In the genomic region with DNA sequence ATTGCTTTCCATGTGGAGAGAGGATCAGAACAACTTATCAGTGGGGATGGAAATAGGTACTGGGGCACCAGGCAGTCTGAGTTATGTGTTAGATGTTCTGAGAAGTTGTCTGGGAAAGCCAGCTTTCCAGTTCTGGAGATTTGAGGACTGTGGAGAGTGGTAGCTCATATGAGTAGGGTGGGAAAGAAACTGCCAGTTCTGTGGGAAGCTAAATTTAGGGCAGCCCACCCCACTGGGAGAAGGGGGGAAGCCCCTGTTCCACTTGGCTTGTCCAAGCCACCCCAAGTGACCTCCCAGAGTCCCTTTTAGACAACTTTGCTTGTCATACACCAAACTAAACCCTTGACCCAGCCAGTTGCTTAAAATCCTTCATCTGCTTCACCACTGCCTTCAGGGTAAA, we compare ENCODE assay signal across 20 cellular contexts.
DNase-seq lines count a peak whose midpoint lies in the region; ATAC-seq, FAIRE-seq and TF ChIP-seq lines count a peak whose summit lies in the region.
"Had no signal": no experiment of that assay in that cellular context is flagged by ENCODE, and none has a peak within 500 bp of the region (broad histone marks: within the 10 kb centered on the region; RNA-seq: fewer than 3 reads in every experiment).

No MANE protein-coding gene starts in this region.

- dilution Hi-C loops in endothelial cell of umbilical vein (cut with MboI; ENCODE audit: extremely low pct_ligation_motif_present, low sequenced_read_pairs) = loop anchor here (5.0 to 25.0 kb wide), 2 partner anchors 78 to 498 kb away; no protein-coding TSS in a partner anchor

- H3K4me3 ChIP-seq in left ventricle myocardium inferior (no peak overlapping the region), endothelial cell of umbilical vein (replicated peaks in 1 of 3; ENCODE audit: insufficient read depth in 1 of 3, low read depth in 1 of 3, low read length in 3 of 3) (no peak overlapping the region), parathyroid adenoma (ENCODE audit: low read depth, low read length) (no peak overlapping the region), vagina (no peak overlapping the region)
- H3K4me3 ChIP-seq: colonic mucosa had no signal

- H3K79me2 ChIP-seq in endothelial cell of umbilical vein (ENCODE audit: control insufficient read depth, insufficient read depth, low read length) = no peaks in the 10 kb centered on the region
- H3K79me2 ChIP-seq in parathyroid adenoma = no peaks in the 10 kb centered on the region

- no peak for FAIRE-seq in endothelial cell of umbilical vein (lab: Jason Lieb, UNC)
- FAIRE-seq: astrocyte, HTR-8/SVneo, islet of Langerhans had no signal

- H3K27me3 ChIP-seq in left ventricle myocardium inferior (ENCODE audit: low read depth) = no peaks in the 10 kb centered on the region
- H3K27me3 ChIP-seq in endothelial cell of umbilical vein (ENCODE audit: control insufficient read depth in 2 of 2, insufficient read depth in 2 of 2, low read length in 2 of 2) = no peaks in the 10 kb centered on the region
- no peaks in the 10 kb centered on the region for H3K27me3 ChIP-seq in parathyroid adenoma (ENCODE audit: control insufficient read depth, insufficient read depth, low read length)
- no peaks in the 10 kb centered on the region for H3K27me3 ChIP-seq in vagina
- H3K27me3 ChIP-seq: colonic mucosa had no signal

- H3K36me3 ChIP-seq in left ventricle myocardium inferior = no peaks in the 10 kb centered on the region
- no peaks in the 10 kb centered on the region for H3K36me3 ChIP-seq in endothelial cell of umbilical vein (ENCODE audit: control insufficient read depth in 2 of 2, extremely low read depth in 1 of 2, insufficient read depth in 2 of 2, low read length in 2 of 2)
- no peaks in the 10 kb centered on the region for H3K36me3 ChIP-seq in parathyroid adenoma (ENCODE audit: control insufficient read depth, insufficient read depth, low read length)
- H3K36me3 ChIP-seq in vagina = no peaks in the 10 kb centered on the region
- H3K36me3 ChIP-seq: colonic mucosa had no signal

- no peak overlapping the region for H2AFZ ChIP-seq in endothelial cell of umbilical vein (ENCODE audit: low read depth, low read length)
- H2AFZ ChIP-seq in parathyroid adenoma = peak overlapping the region; percentile 72

- no peaks in the 10 kb centered on the region for H3K27me3 Mint-ChIP-seq in activated T-cell treated with anti-CD3 and anti-CD28 coated beads, Interleukin-2, amount 50 U/mL, for 24 hours

- intact Hi-C loops in left ventricle myocardium inferior (cut with micrococcal nuclease) (no loop called here), Right ventricle myocardium inferior (cut with DNase I) (loop anchor here (2.0 to 5.0 kb wide), 3 partner anchors 40 to 443 kb away; partner anchors contain the start of gene REEP3), endothelial cell of umbilical vein (cut with micrococcal nuclease) (no loop called here), vagina (cut with DNase I) (loop anchor here (5.0 to 10.0 kb wide), 2 partner anchors 188 to 506 kb away; partner anchors contain the start of gene REEP3)

- peak overlapping the region; percentile 91 for H3K27ac ChIP-seq in left ventricle myocardium inferior (replicated peaks)
- H3K27ac ChIP-seq in endothelial cell of umbilical vein (ENCODE audit: insufficient read depth, low read depth, low read length) = peak overlapping the region; percentile 98
- peak overlapping the region; percentile 92 for H3K27ac ChIP-seq in parathyroid adenoma
- peak overlapping the region; percentile 73 for H3K27ac ChIP-seq in vagina

- no peak overlapping the region for H3K9ac ChIP-seq in endothelial cell of umbilical vein (replicated peaks; ENCODE audit: extremely low read depth, insufficient read depth, low read length)
- H3K9ac ChIP-seq in parathyroid adenoma = no peak overlapping the region

- CTCF ChIA-PET in endothelial cell of umbilical vein (lab: Charles Lee) = interaction anchor here (1.5 to 4.6 kb wide), 3 partner anchors 9 to 544 kb away, joined by 11 to 39 read pairs (median 25); no protein-coding TSS in a partner anchor

- H3K4me2 ChIP-seq in endothelial cell of umbilical vein (ENCODE audit: insufficient read depth, low read length) (no peak overlapping the region), parathyroid adenoma (ENCODE audit: low read length) (no peak overlapping the region)

- H3K4me3 Mint-ChIP-seq in activated T-cell treated with anti-CD3 and anti-CD28 coated beads, Interleukin-2, amount 50 U/mL, for 24 hours = no peak overlapping the region

- no TSS peak for BruUV-seq in endothelial cell of umbilical vein (replicated peaks; lab: Mats Ljungman, UMichigan)

- H3K27ac Mint-ChIP-seq in activated T-cell treated with anti-CD3 and anti-CD28 coated beads, Interleukin-2, amount 50 U/mL, for 24 hours = no peak overlapping the region

- POLR2A ChIA-PET in endothelial cell of umbilical vein (lab: Charles Lee) = interaction anchor here (3.3 kb wide), 1 partner anchor 81 kb away, joined by 14 read pairs; no protein-coding TSS in a partner anchor

- H3K9me3 Mint-ChIP-seq in activated T-cell treated with anti-CD3 and anti-CD28 coated beads, Interleukin-2, amount 50 U/mL, for 24 hours = no peaks in the 10 kb centered on the region

- no peaks in the 10 kb centered on the region for H4K20me1 ChIP-seq in endothelial cell of umbilical vein (replicated peaks; ENCODE audit: control insufficient read depth, extremely low read depth, insufficient read depth, low read length)

- no peaks in the 10 kb centered on the region for H3K9me1 ChIP-seq in endothelial cell of umbilical vein (replicated peaks; ENCODE audit: control insufficient read depth, extremely low read depth, insufficient read depth, low read length)

- peaks cover 28% of the 10 kb centered on the region for H3K4me1 Mint-ChIP-seq in activated T-cell treated with anti-CD3 and anti-CD28 coated beads, Interleukin-2, amount 50 U/mL, for 24 hours (ENCODE audit: low read depth)

- no peak for DNase-seq in left ventricle myocardium inferior
- DNase-seq in Right ventricle myocardium inferior (ENCODE audit: missing footprints) = no peak
- no peak for DNase-seq in endothelial cell of umbilical vein (ENCODE audit: low read depth, low spot score)
- no peak for DNase-seq in vagina (ENCODE audit: extremely low spot score in 2 of 2)
- DNase-seq in activated T-cell treated with anti-CD3 and anti-CD28 coated beads, Interleukin-2, amount 50 U/mL, for 24 hours = no peak
- no peak for DNase-seq in NCI-H1417 (lab: John Stamatoyannopoulos, UW)
- DNase-seq in DMS114 treated with DMSO at 0.1 percent for 48 hours (lab: John Stamatoyannopoulos, UW; ENCODE audit: unreplicated experiment) = no peak
- DNase-seq: ACHN; activated CD4-positive, CD25-positive, alpha-beta regulatory T cell treated with anti-CD3 and anti-CD28 coated beads, Interleukin-2, amount 50 U/mL, for 72 hours; activated gamma-delta T cell; colonic mucosa; head of caudate nucleus; NCI-H1436 treated with DMSO at 0.1 percent for 48 hours; NCI-H2227 treated with DMSO at 0.1 percent for 48 hours; NK-92 treated with Interleukin-12 subunit alpha and Interleukin-12 subunit beta, amount 100 ng/mL, for 24 hours; stimulated activated naive CD4-positive, alpha-beta T cell had no signal

- no peaks in the 10 kb centered on the region for H3K9me3 ChIP-seq in left ventricle myocardium inferior (replicated peaks)
- H3K9me3 ChIP-seq in endothelial cell of umbilical vein (replicated peaks; ENCODE audit: control insufficient read depth, insufficient read depth, low read length) = no peaks in the 10 kb centered on the region
- H3K9me3 ChIP-seq in parathyroid adenoma (ENCODE audit: control insufficient read depth, low read length) = no peaks in the 10 kb centered on the region
- no peaks in the 10 kb centered on the region for H3K9me3 ChIP-seq in vagina
- H3K9me3 ChIP-seq: colonic mucosa had no signal

- TF ChIP-seq CTCF in left ventricle myocardium inferior (IDR thresholded peaks at IDR 0.05; ENCODE audit: borderline replicate concordance) (no peak), endothelial cell of umbilical vein (IDR thresholded peaks at IDR 0.05; ENCODE audit: extremely low read depth in 1 of 2, insufficient read depth in 1 of 2, low read depth in 1 of 2, low read length in 2 of 2) (no peak), parathyroid adenoma (IDR thresholded peaks at IDR 0.05) (no peak), vagina (IDR thresholded peaks at IDR 0.05) (no peak)

- H3K36me3 Mint-ChIP-seq in activated T-cell treated with anti-CD3 and anti-CD28 coated beads, Interleukin-2, amount 50 U/mL, for 24 hours (ENCODE audit: low read depth) = no peaks in the 10 kb centered on the region

- ATAC-seq in Right ventricle myocardium inferior = no peak

- TF ChIP-seq POLR2A in endothelial cell of umbilical vein (IDR thresholded peaks at IDR 0.05; ENCODE audit: low read depth, low read length) = no peak
- no peak for TF ChIP-seq POLR2A in vagina (IDR thresholded peaks at IDR 0.05)

- H3K4me1 ChIP-seq in left ventricle myocardium inferior (peaks cover 65% of the 10 kb centered on the region), endothelial cell of umbilical vein (ENCODE audit: control insufficient read depth, extremely low read depth, insufficient read depth, low read length) (peaks cover 50% of the 10 kb centered on the region), parathyroid adenoma (peaks cover 43% of the 10 kb centered on the region), vagina (peaks cover 65% of the 10 kb centered on the region)

TF ChIP-seq in endothelial cell of umbilical vein, 7 proteins besides CTCF, POLR2A, EP300 and RAD21:
- no peak for TF ChIP-seq EZH2 (IDR thresholded peaks at IDR 0.05; ENCODE audit: borderline replicate concordance, low read depth, low read length, severe bottlenecking)
- TF ChIP-seq, protein P1, sequence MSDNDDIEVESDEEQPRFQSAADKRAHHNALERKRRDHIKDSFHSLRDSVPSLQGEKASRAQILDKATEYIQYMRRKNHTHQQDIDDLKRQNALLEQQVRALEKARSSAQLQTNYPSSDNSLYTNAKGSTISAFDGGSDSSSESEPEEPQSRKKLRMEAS (IDR thresholded peaks at IDR 0.05; ENCODE audit: insufficient read depth, insufficient read length) = no peak
- no peak for TF ChIP-seq POLR2AphosphoS5 (IDR thresholded peaks at IDR 0.05; ENCODE audit: insufficient read depth, low read depth, low read length)
- no peak for TF ChIP-seq FOS (IDR thresholded peaks at IDR 0.05; ENCODE audit: borderline replicate concordance, insufficient read depth, low read length)
- TF ChIP-seq JUN (IDR thresholded peaks at IDR 0.05; ENCODE audit: borderline replicate concordance, insufficient read depth, insufficient read length, low read depth) = no peak
- TF ChIP-seq MYC (IDR thresholded peaks at IDR 0.05; ENCODE audit: low read depth, low read length) = no peak
- no peak for TF ChIP-seq GATA2 (IDR thresholded peaks at IDR 0.05; ENCODE audit: insufficient read depth, insufficient read length, low read depth, low read length)

Comparison
In these comparisons a context has a peak if more than half of its experiments do, and no peak if none do; other contexts are left out.
1. intact Hi-C loops: an anchor here in Right ventricle myocardium inferior (2.0 to 5.0 kb wide) and vagina (5.0 to 10.0 kb wide); none called in left ventricle myocardium inferior and endothelial cell of umbilical vein.